Comparison of ENCODE assay signal across 8 cellular contexts in genomic region chr5:140041492-140042421, GRCh38. TPM values are rescaled to one million over a fixed set of nuclear protein-coding genes. Genes with fewer than 3 reads are reported as not detected.
DNase-seq lines count a peak whose midpoint lies in the region; ATAC-seq and TF ChIP-seq lines count a peak whose summit lies in the region.

No MANE protein-coding gene starts in this region.

- H3K27ac Mint-ChIP-seq in endothelial cell (ENCODE audit: unreplicated experiment) = peak overlapping the region; percentile 82

- no peaks in the 10 kb centered on the region for H3K27me3 ChIP-seq in thyroid gland

- peaks cover 10% of the 10 kb centered on the region for H3K36me3 Mint-ChIP-seq in endothelial cell (ENCODE audit: low read depth, unreplicated experiment)

- no peak overlapping the region for H3K9ac ChIP-seq in SK-N-MC (ENCODE audit: insufficient read length)

- H3K4me1 ChIP-seq in thyroid gland = peaks cover 12 to 28% of the 10 kb centered on the region in 2 donors

- peaks cover 13% of the 10 kb centered on the region for H3K4me1 Mint-ChIP-seq in endothelial cell (ENCODE audit: unreplicated experiment)

- H3K9me3 Mint-ChIP-seq in endothelial cell (ENCODE audit: unreplicated experiment) = no peaks in the 10 kb centered on the region

- H3K9me3 ChIP-seq in SK-N-MC (ENCODE audit: low read depth, low read length) (no peaks in the 10 kb centered on the region), thyroid gland (no peaks in the 10 kb centered on the region)

- DNase-seq in Ammon's horn (ENCODE audit: low spot score) (peak; percentile 82), GM20000 (ENCODE audit: low spot score) (peak; percentile 59), SK-N-MC (ENCODE audit: low read depth, low spot score) (no peak), endothelial cell (ENCODE audit: low spot score) (peak; percentile 18), medulla oblongata (ENCODE audit: extremely low spot score) (peak; percentile 80), thyroid gland (peak; percentile 27 to 42), NCI-H1436 (lab: John Stamatoyannopoulos, UW) (no peak)

- intact Hi-C loops in thyroid gland (cut with DNase I) = no loop called here

- no peak for ATAC-seq in HG03095 (IDR thresholded peaks at IDR 0.05; ENCODE audit: unreplicated experiment)

- WGBS in thyroid gland, 2 donors = 19 to 21% methylated on average over 17 to 29 of the region's 35 CpGs

- H3K4me3 Mint-ChIP-seq in endothelial cell (ENCODE audit: unreplicated experiment) = peak overlapping the region; percentile 85

- H3K4me3 ChIP-seq in SK-N-MC (peak overlapping the region; percentile 69), thyroid gland (replicated peaks in 1 of 3) (peak overlapping the region in 2 of 3 donors; percentile 53 to 59)

- TF ChIP-seq POLR2A in thyroid gland (IDR thresholded peaks at IDR 0.05) = no peak

- H3K27ac ChIP-seq in SK-N-MC = no peak overlapping the region
- peak overlapping the region in 1 of 3 donors; percentile 27 for H3K27ac ChIP-seq in thyroid gland

- peaks cover 23% of the 10 kb centered on the region for H3K27me3 Mint-ChIP-seq in endothelial cell (ENCODE audit: unreplicated experiment)

- TF ChIP-seq CTCF in GM20000 (IDR thresholded peaks at IDR 0.05; ENCODE audit: extremely low read depth, missing control alignments) = no peak
- TF ChIP-seq CTCF in endothelial cell (IDR thresholded peaks at IDR 0.05; ENCODE audit: unreplicated experiment) = no peak
- TF ChIP-seq CTCF in thyroid gland (IDR thresholded peaks at IDR 0.05) = no peak

- H3K36me3 ChIP-seq in SK-N-MC (ENCODE audit: insufficient read depth, low read length) = no peaks in the 10 kb centered on the region
- H3K36me3 ChIP-seq in thyroid gland = no peaks in the 10 kb centered on the region

RNA-seq across cellular contexts. Expression of gene NRG2, which starts 1.3 kb away (rescaled TPM):
- total RNA-seq in endothelial cell (ENCODE audit: unreplicated experiment) (not detected), thyroid gland (1 to 10 TPM; 1.1 to 2.9 (median 1.8) TPM)

Comparison
In these comparisons a context has a peak if more than half of its experiments do, and no peak if none do; other contexts are left out.
1. DNase-seq: peak in Ammon's horn (single experiment), GM20000 (single experiment), endothelial cell (single experiment), medulla oblongata (single experiment) and thyroid gland (2 of 2); none in SK-N-MC (single experiment) and NCI-H1436 (single experiment).